1 cellular context compared by ENCODE assay signal in the genomic region with DNA sequence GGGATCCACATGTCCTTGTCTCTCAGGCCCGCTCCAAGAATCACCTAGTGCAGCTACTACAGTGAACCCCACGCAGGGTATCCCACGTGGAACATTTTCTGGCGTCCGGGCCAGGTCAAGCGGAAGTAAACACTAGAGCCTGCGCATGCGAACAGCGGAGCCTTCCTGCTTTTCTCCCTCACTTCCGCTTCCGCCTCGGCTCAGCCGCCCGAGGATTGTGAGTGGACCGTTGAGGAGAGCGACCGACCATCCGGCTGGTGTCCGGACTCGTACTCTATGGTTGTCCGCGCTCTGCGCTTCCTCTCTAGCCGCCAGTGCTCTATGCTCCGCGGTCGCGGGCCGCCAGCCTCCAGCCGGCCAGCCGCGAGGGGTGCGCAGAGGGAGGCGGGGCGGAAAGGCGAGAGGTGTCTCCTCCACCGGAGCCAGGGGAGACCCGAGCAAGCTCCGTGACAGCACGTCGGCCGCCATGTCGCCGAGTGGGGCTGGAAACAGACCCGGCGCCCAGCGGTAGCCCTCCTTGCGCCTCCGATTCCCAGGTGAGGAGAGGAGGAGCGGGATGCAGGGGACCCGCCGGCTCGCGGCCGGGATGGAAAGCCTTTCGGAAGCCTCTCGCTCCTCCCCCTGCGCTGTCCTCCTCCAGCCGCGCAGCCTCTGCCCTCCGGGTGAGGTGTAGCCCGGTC.
TF ChIP-seq lines count a peak whose summit lies in the region.

A gene with protein sequence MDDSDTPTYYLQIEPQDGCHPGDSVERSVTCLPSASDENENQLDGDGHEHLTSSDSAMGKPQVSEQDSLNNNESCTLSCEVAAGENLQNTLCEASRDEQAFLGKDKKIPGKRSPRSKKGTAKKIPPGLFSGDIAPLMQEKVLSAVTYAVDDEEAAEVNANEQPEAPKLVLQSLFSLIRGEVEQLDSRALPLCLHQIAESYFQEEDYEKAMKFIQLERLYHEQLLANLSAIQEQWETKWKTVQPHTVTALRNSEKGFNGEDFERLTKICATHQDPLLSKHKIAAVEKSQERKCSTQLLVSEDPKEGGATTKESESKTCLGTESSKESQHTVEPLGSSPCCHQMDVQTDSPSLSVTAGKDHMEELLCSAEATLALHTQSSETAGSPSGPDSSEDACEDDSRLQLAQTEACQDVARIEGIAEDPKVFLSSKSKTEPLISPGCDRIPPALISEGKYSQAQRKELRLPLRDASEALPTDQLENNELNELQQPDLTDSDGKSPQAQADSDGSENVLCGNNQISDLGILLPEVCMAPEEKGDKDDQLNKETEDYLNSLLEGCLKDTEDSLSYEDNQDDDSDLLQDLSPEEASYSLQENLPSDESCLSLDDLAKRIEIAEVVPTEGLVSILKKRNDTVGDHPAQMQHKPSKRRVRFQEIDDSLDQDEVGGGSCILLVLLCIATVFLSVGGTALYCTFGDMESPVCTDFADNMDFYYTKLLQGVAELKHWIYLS (plus strand): TSS at position 329 of the 680 bp plus-strand sequence. CDS start 25,107 bp downstream, outside the sequence.
A gene with protein sequence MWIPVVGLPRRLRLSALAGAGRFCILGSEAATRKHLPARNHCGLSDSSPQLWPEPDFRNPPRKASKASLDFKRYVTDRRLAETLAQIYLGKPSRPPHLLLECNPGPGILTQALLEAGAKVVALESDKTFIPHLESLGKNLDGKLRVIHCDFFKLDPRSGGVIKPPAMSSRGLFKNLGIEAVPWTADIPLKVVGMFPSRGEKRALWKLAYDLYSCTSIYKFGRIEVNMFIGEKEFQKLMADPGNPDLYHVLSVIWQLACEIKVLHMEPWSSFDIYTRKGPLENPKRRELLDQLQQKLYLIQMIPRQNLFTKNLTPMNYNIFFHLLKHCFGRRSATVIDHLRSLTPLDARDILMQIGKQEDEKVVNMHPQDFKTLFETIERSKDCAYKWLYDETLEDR (minus strand): TSS at position 134 of the 680 bp plus-strand sequence. CDS start 123 bp downstream, at position 11.

TF ChIP-seq in WTC11, 78 proteins besides CTCF, POLR2A, EP300 and RAD21 (continued from another document and continues in another):
- TF ChIP-seq, protein P1, sequence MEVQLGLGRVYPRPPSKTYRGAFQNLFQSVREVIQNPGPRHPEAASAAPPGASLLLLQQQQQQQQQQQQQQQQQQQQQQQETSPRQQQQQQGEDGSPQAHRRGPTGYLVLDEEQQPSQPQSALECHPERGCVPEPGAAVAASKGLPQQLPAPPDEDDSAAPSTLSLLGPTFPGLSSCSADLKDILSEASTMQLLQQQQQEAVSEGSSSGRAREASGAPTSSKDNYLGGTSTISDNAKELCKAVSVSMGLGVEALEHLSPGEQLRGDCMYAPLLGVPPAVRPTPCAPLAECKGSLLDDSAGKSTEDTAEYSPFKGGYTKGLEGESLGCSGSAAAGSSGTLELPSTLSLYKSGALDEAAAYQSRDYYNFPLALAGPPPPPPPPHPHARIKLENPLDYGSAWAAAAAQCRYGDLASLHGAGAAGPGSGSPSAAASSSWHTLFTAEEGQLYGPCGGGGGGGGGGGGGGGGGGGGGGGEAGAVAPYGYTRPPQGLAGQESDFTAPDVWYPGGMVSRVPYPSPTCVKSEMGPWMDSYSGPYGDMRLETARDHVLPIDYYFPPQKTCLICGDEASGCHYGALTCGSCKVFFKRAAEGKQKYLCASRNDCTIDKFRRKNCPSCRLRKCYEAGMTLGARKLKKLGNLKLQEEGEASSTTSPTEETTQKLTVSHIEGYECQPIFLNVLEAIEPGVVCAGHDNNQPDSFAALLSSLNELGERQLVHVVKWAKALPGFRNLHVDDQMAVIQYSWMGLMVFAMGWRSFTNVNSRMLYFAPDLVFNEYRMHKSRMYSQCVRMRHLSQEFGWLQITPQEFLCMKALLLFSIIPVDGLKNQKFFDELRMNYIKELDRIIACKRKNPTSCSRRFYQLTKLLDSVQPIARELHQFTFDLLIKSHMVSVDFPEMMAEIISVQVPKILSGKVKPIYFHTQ (CRISPR knock-in tag; IDR thresholded peaks at IDR 0.05): no peak
- TF ChIP-seq SP1 (CRISPR knock-in tag; conservative IDR thresholded peaks at IDR 0.05): no peak; the same call in none of the 2 replicates
- TF ChIP-seq GRHL2 (CRISPR knock-in tag; IDR thresholded peaks at IDR 0.05; ENCODE audit: insufficient replicate concordance, severe bottlenecking): no peak
- no peak; the same call in none of the 2 replicates for TF ChIP-seq TEAD1 (CRISPR knock-in tag; IDR thresholded peaks at IDR 0.05)
- no peak for TF ChIP-seq ZNF671 (CRISPR knock-in tag; IDR thresholded peaks at IDR 0.05)
- TF ChIP-seq, protein P2, sequence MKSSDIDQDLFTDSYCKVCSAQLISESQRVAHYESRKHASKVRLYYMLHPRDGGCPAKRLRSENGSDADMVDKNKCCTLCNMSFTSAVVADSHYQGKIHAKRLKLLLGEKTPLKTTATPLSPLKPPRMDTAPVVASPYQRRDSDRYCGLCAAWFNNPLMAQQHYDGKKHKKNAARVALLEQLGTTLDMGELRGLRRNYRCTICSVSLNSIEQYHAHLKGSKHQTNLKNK (CRISPR knock-in tag; IDR thresholded peaks at IDR 0.05): no peak
- no peak for TF ChIP-seq ZBTB21 (CRISPR knock-in tag; IDR thresholded peaks at IDR 0.05; ENCODE audit: borderline replicate concordance)
- TF ChIP-seq, protein P3, sequence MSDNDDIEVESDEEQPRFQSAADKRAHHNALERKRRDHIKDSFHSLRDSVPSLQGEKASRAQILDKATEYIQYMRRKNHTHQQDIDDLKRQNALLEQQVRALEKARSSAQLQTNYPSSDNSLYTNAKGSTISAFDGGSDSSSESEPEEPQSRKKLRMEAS (CRISPR knock-in tag; IDR thresholded peaks at IDR 0.05): peak; percentile 91
- TF ChIP-seq ETV6 (CRISPR knock-in tag; IDR thresholded peaks at IDR 0.05): peak; percentile 93
- no peak for TF ChIP-seq SMAD4 (CRISPR knock-in tag; IDR thresholded peaks at IDR 0.05)
- TF ChIP-seq NR3C1 (CRISPR knock-in tag; conservative IDR thresholded peaks at IDR 0.05; ENCODE audit: low read depth): no peak
- TF ChIP-seq, protein P4, sequence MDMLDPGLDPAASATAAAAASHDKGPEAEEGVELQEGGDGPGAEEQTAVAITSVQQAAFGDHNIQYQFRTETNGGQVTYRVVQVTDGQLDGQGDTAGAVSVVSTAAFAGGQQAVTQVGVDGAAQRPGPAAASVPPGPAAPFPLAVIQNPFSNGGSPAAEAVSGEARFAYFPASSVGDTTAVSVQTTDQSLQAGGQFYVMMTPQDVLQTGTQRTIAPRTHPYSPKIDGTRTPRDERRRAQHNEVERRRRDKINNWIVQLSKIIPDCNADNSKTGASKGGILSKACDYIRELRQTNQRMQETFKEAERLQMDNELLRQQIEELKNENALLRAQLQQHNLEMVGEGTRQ (CRISPR knock-in tag; IDR thresholded peaks at IDR 0.05): no peak
- TF ChIP-seq TP53 (CRISPR knock-in tag; IDR thresholded peaks at IDR 0.05): no peak
- no peak for TF ChIP-seq FOXJ3 (CRISPR knock-in tag; IDR thresholded peaks at IDR 0.05; ENCODE audit: borderline replicate concordance)
- TF ChIP-seq, protein P5, sequence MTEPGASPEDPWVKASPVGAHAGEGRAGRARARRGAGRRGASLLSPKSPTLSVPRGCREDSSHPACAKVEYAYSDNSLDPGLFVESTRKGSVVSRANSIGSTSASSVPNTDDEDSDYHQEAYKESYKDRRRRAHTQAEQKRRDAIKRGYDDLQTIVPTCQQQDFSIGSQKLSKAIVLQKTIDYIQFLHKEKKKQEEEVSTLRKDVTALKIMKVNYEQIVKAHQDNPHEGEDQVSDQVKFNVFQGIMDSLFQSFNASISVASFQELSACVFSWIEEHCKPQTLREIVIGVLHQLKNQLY (CRISPR knock-in tag; IDR thresholded peaks at IDR 0.05): no peak
- TF ChIP-seq JUN (CRISPR knock-in tag; IDR thresholded peaks at IDR 0.05): no peak
- TF ChIP-seq NR2C2 (CRISPR knock-in tag; IDR thresholded peaks at IDR 0.05): no peak
- no peak for TF ChIP-seq ZNF416 (CRISPR knock-in tag; IDR thresholded peaks at IDR 0.05)
- TF ChIP-seq, protein P6, sequence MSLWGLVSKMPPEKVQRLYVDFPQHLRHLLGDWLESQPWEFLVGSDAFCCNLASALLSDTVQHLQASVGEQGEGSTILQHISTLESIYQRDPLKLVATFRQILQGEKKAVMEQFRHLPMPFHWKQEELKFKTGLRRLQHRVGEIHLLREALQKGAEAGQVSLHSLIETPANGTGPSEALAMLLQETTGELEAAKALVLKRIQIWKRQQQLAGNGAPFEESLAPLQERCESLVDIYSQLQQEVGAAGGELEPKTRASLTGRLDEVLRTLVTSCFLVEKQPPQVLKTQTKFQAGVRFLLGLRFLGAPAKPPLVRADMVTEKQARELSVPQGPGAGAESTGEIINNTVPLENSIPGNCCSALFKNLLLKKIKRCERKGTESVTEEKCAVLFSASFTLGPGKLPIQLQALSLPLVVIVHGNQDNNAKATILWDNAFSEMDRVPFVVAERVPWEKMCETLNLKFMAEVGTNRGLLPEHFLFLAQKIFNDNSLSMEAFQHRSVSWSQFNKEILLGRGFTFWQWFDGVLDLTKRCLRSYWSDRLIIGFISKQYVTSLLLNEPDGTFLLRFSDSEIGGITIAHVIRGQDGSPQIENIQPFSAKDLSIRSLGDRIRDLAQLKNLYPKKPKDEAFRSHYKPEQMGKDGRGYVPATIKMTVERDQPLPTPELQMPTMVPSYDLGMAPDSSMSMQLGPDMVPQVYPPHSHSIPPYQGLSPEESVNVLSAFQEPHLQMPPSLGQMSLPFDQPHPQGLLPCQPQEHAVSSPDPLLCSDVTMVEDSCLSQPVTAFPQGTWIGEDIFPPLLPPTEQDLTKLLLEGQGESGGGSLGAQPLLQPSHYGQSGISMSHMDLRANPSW (CRISPR knock-in tag; conservative IDR thresholded peaks at IDR 0.05; ENCODE audit: low read depth): no peak
- TF ChIP-seq RORB (CRISPR knock-in tag; IDR thresholded peaks at IDR 0.05): no peak
- TF ChIP-seq CBFB (CRISPR knock-in tag; IDR thresholded peaks at IDR 0.05; ENCODE audit: low read depth): no peak
- TF ChIP-seq IRF2 (CRISPR knock-in tag; IDR thresholded peaks at IDR 0.05; ENCODE audit: borderline replicate concordance, low read depth): no peak
- TF ChIP-seq SMAD3 (CRISPR knock-in tag; IDR thresholded peaks at IDR 0.05; ENCODE audit: borderline replicate concordance): 0 out of 2 replicates have a peak, but pooled peaks have one; percentile 62
- TF ChIP-seq, protein P7, sequence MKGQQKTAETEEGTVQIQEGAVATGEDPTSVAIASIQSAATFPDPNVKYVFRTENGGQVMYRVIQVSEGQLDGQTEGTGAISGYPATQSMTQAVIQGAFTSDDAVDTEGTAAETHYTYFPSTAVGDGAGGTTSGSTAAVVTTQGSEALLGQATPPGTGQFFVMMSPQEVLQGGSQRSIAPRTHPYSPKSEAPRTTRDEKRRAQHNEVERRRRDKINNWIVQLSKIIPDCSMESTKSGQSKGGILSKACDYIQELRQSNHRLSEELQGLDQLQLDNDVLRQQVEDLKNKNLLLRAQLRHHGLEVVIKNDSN (CRISPR knock-in tag; IDR thresholded peaks at IDR 0.05): no peak
- no peak for TF ChIP-seq ZNF317 (CRISPR knock-in tag; IDR thresholded peaks at IDR 0.05; ENCODE audit: borderline replicate concordance, low read depth)
- TF ChIP-seq, protein P8, sequence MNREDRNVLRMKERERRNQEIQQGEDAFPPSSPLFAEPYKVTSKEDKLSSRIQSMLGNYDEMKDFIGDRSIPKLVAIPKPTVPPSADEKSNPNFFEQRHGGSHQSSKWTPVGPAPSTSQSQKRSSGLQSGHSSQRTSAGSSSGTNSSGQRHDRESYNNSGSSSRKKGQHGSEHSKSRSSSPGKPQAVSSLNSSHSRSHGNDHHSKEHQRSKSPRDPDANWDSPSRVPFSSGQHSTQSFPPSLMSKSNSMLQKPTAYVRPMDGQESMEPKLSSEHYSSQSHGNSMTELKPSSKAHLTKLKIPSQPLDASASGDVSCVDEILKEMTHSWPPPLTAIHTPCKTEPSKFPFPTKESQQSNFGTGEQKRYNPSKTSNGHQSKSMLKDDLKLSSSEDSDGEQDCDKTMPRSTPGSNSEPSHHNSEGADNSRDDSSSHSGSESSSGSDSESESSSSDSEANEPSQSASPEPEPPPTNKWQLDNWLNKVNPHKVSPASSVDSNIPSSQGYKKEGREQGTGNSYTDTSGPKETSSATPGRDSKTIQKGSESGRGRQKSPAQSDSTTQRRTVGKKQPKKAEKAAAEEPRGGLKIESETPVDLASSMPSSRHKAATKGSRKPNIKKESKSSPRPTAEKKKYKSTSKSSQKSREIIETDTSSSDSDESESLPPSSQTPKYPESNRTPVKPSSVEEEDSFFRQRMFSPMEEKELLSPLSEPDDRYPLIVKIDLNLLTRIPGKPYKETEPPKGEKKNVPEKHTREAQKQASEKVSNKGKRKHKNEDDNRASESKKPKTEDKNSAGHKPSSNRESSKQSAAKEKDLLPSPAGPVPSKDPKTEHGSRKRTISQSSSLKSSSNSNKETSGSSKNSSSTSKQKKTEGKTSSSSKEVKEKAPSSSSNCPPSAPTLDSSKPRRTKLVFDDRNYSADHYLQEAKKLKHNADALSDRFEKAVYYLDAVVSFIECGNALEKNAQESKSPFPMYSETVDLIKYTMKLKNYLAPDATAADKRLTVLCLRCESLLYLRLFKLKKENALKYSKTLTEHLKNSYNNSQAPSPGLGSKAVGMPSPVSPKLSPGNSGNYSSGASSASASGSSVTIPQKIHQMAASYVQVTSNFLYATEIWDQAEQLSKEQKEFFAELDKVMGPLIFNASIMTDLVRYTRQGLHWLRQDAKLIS (CRISPR knock-in tag; IDR thresholded peaks at IDR 0.05; ENCODE audit: borderline replicate concordance): 0 out of 2 replicates have a peak, but pooled peaks have one; percentile 17
- TF ChIP-seq ATF1 (CRISPR knock-in tag; IDR thresholded peaks at IDR 0.05): peak; percentile 30; the same call in 1 of the 2 replicates
- no peak for TF ChIP-seq TEAD4 (CRISPR knock-in tag; IDR thresholded peaks at IDR 0.05)
- TF ChIP-seq, protein P9, sequence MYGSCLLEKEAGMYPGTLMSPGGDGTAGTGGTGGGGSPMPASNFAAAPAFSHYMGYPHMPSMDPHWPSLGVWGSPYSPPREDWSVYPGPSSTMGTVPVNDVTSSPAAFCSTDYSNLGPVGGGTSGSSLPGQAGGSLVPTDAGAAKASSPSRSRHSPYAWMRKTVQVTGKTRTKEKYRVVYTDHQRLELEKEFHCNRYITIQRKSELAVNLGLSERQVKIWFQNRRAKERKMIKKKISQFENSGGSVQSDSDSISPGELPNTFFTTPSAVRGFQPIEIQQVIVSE (CRISPR knock-in tag; IDR thresholded peaks at IDR 0.05; ENCODE audit: borderline replicate concordance): no peak
